Comparison of ENCODE assay signal across 16 cellular contexts in the genomic region with DNA sequence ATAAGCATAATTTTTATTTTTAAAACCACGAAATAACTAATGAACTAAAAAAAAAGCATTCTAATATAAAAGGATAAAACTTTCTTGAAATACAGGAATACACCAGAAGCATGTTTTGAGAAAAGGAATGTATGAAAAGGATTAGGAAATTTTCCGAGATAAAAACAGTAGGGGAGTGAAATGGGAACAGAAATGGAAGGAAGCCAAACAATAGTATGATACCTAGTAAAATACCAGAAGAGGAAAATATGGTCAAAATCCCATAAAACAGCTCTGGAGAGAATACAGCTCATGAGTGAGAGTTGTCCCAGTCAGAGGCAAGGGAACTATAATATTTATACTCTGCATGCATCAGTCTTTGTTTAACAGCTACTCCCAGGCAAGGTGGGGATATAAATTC.
"Had no signal": no experiment of that assay in that cellular context is flagged by ENCODE, and none has a peak within 500 bp of the region (broad histone marks: within the 10 kb centered on the region; RNA-seq: fewer than 3 reads in every experiment).

No MANE protein-coding gene starts in this region.

- ATAC-seq: foreskin keratinocyte; left cardiac atrium; lower lobe of right lung; natural killer cell treated with Interleukin-12 subunit alpha and Interleukin-12 subunit beta and Interleukin-15 and Interleukin-18, amount 100 ng/mL, for 72 hours; right lobe of liver had no signal

- DNase-seq: effector memory CD4-positive, alpha-beta T cell; foreskin keratinocyte; kidney; left cardiac atrium; left ventricle myocardium inferior; lower lobe of right lung; midbrain; occipital lobe; right lobe of liver; spleen; stimulated activated CD4-positive, alpha-beta T cell treated with anti-CD3 and anti-CD28 coated beads, Interleukin-2, amount 100 ng/mL, for 24 hours; stimulated activated naive CD4-positive, alpha-beta T cell; stomach; substantia nigra; transverse colon had no signal
